In the genomic region with DNA sequence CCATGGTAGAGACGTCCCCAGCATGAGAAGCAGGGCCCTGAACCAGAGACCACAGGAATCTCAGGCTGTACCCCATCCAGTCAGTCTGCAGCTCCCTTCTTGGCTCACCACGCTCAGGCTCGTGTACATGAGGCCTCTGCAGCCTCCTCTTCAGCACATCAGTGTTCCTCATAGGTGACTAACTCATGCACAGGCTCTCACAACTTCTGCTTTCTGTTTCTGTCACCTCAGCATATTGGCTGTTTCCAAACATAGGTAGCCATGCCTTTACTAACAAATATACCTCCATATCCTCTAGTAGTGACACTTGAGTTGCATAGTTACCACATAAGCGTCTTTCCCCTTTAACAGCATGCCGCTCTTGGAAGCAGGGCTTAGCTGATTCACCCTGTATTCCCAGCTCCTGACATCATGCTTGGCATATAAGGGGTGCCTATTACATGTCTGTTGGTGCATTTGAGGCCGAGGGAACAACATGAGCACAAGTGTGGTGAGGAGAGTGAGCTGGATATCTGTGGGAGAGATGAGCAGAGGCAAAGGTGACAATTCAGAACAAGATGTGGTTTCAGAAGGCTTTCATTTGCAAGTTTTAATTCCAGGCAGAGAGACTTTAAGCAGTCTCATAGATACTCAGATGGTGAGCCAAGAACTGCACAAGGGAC, we compare ENCODE assay signal across 2 cellular contexts.
TF ChIP-seq lines count a peak whose summit lies in the region.

No MANE protein-coding gene starts in this region.

TF ChIP-seq in IMR-90, 13 proteins besides CTCF, POLR2A, EP300 and RAD21:
- no peak for TF ChIP-seq BHLHE40 (IDR thresholded peaks at IDR 0.05; ENCODE audit: low read depth, low read length)
- TF ChIP-seq MAFK (IDR thresholded peaks at IDR 0.05; ENCODE audit: low read depth, low read length), result peak; percentile 68
- TF ChIP-seq RFX5 (IDR thresholded peaks at IDR 0.05; ENCODE audit: low read depth, low read length), result no peak
TF ChIP-seq in IMR-90: peak in this region for 1.

TF ChIP-seq in K562, 482 proteins besides CTCF, POLR2A, EP300 and RAD21:
- TF ChIP-seq RBM17 (IDR thresholded peaks at IDR 0.05; ENCODE audit: borderline replicate concordance, low read depth, low read length) (no peak), BCL6 (CRISPR knock-in tag; IDR thresholded peaks at IDR 0.05) (no peak), LARP7 (IDR thresholded peaks at IDR 0.05) (no peak), MAFG (tag; conservative IDR thresholded peaks at IDR 0.05) (0 out of 2 replicates have a peak, but pooled peaks have one; percentile 36), ZNF316 (IDR thresholded peaks at IDR 0.05) (peak; percentile 80), DNMT1 (IDR thresholded peaks at IDR 0.05) (no peak), BRD9 (IDR thresholded peaks at IDR 0.05; ENCODE audit: low read depth, partially characterized antibody) (no peak), RNF2 (IDR thresholded peaks at IDR 0.05) (no peak), C11orf30 (IDR thresholded peaks at IDR 0.05; ENCODE audit: low read depth) (peak; percentile 50)
- TF ChIP-seq, protein P1, sequence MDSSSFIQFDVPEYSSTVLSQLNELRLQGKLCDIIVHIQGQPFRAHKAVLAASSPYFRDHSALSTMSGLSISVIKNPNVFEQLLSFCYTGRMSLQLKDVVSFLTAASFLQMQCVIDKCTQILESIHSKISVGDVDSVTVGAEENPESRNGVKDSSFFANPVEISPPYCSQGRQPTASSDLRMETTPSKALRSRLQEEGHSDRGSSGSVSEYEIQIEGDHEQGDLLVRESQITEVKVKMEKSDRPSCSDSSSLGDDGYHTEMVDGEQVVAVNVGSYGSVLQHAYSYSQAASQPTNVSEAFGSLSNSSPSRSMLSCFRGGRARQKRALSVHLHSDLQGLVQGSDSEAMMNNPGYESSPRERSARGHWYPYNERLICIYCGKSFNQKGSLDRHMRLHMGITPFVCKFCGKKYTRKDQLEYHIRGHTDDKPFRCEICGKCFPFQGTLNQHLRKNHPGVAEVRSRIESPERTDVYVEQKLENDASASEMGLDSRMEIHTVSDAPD (CRISPR knock-in tag; IDR thresholded peaks at IDR 0.05), result no peak
